9 cellular contexts compared by ENCODE assay signal in the genomic region with DNA sequence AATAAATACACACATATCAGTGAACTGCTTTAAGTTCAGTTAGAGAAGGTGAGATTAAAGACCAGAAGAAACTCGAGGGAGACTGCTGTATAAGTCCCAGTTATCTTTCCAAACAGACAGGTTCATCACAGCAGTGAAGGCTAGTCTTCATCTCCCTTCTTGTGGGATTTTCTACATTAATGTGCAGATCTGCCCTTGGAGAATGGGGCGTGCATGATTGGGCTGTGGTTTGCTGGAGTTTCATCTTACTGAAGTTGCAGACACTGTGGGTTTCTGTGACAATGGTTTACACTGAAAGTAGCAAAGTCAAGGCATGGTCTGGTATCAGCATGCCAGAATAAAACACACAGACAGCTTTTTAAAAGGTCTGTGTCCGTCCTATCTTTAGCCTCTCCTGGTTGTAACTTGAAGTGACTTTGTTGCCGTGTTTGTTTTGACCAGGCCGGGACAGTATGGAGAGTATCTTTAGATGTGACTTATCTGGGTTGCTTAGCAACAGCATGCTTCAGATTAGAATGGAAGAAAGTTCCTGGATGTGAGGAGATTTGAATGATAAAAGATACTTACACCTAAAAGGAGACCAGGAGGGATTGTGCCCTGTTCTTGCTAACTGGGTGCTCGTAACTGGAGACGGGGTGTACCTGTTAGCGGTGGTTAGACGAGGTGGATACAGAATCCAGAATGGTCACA. TPM values are rescaled to one million over a fixed set of nuclear protein-coding genes. Genes with fewer than 3 reads are reported as not detected.
DNase-seq lines count a peak whose midpoint lies in the region; ATAC-seq, FAIRE-seq and TF ChIP-seq lines count a peak whose summit lies in the region.
"Had no signal": no experiment of that assay in that cellular context is flagged by ENCODE, and none has a peak within 500 bp of the region (broad histone marks: within the 10 kb centered on the region; RNA-seq: fewer than 3 reads in every experiment).

No MANE protein-coding gene starts in this region.

- peak overlapping the region; percentile 75 to 98 (median 96) for H3K27ac Mint-ChIP-seq in brain

- no peaks in the 10 kb centered on the region for H3K9me3 ChIP-seq in A549
- H3K9me3 ChIP-seq in HUES64 (ENCODE audit: insufficient read depth, low read depth, low read length) = no peaks in the 10 kb centered on the region

- H3K36me3 ChIP-seq in HUES64 (ENCODE audit: insufficient read depth, low read length) = no peaks in the 10 kb centered on the region

- ATAC-seq in A549 = no peak

- in situ Hi-C loops in G401 (cut with HindIII; ENCODE audit: low sequenced_read_pairs) = no loop called here

- DNase-seq in A549 (ENCODE audit: low read depth in 1 of 2, low spot score in 1 of 2) = no peak
- peak; percentile 3 for DNase-seq in mesenteric fat pad (ENCODE audit: low spot score)
- no peak for DNase-seq in dermis blood vessel endothelial cell
- no peak for DNase-seq in G401 (ENCODE audit: low spot score)
- DNase-seq in NK-92 treated with Interleukin-12 subunit alpha and Interleukin-12 subunit beta, amount 100 ng/mL, for 24 hours (lab: John Stamatoyannopoulos, UW) = no peak
- no peak for DNase-seq in activated CD8-positive, alpha-beta memory T cell treated with anti-CD3 and anti-CD28 coated beads, Interleukin-2, amount 50 U/mL, for 4 hours

- FAIRE-seq in A549 (lab: Jason Lieb, UNC) = no peak

- WGBS in A549 (ENCODE audit: missing lambda C conversion rate) = 70% methylated on average over 9 of the region's 9 CpGs
- 55% methylated on average over 9 of the region's 9 CpGs for WGBS in HUES64

- POLR2A ChIA-PET in A549 (lab: Yijun Ruan, JAX) = no interaction called here

- no peak for TF ChIP-seq EP300 in A549 (IDR thresholded peaks at IDR 0.05)

- H3K36me3 Mint-ChIP-seq in brain = peaks cover 6% of the 10 kb centered on the region

- H3K4me3 Mint-ChIP-seq in brain = peak overlapping the region; percentile 92 to 98 (median 94)

- peaks cover 33% of the 10 kb centered on the region for H3K4me1 ChIP-seq in A549
- peaks cover 30% of the 10 kb centered on the region for H3K4me1 ChIP-seq in HUES64 (ENCODE audit: insufficient read depth, low read length)

- CTCF ChIA-PET in A549 (lab: Yijun Ruan, JAX) = interaction anchor here (0.7 kb wide), 1 partner anchor 11 kb away, joined by 3 read pairs; no protein-coding TSS in a partner anchor

- no peaks in the 10 kb centered on the region for H3K27me3 ChIP-seq in HUES64 (ENCODE audit: insufficient read depth, low read length)

- peak overlapping the region; percentile 99 for H3K4me2 ChIP-seq in A549

- no peak for TF ChIP-seq CTCF in A549 (IDR thresholded peaks at IDR 0.05)
- TF ChIP-seq CTCF in brain (conservative IDR thresholded peaks at IDR 0.05) = no peak

- no peak overlapping the region for H3K9ac ChIP-seq in HUES64 (ENCODE audit: low read depth, low read length)

- no peak for TF ChIP-seq RAD21 in A549 (conservative IDR thresholded peaks at IDR 0.05 in 1 of 2, IDR thresholded peaks at IDR 0.05 in 1 of 2)

- peaks cover 5% of the 10 kb centered on the region for H3K27me3 Mint-ChIP-seq in brain

- H3K27ac ChIP-seq in A549 (peak overlapping the region; percentile 99), HUES64 (ENCODE audit: low read depth, low read length) (no peak overlapping the region; the same call in 1 of the 2 replicates)

- H3K4me3 ChIP-seq in A549 (peak overlapping the region; percentile 100), HUES64 (ENCODE audit: low read length) (peak overlapping the region; percentile 99)

- no peak for TF ChIP-seq POLR2A in A549 (IDR thresholded peaks at IDR 0.05; ENCODE audit: low read length)

- peaks cover 61% of the 10 kb centered on the region for H3K4me1 Mint-ChIP-seq in brain

- no peaks in the 10 kb centered on the region for H3K9me3 Mint-ChIP-seq in brain

TF ChIP-seq in A549, 52 proteins besides CTCF, POLR2A, EP300 and RAD21:
- no peak for TF ChIP-seq CHD4 (IDR thresholded peaks at IDR 0.05; ENCODE audit: borderline replicate concordance)
TF ChIP-seq in A549: peak in this region for 0.

RNA-seq across cellular contexts. Expression of a gene that starts 16.1 kb away (rescaled TPM):
- polyA plus RNA-seq in A549 (2011; rRNA removed) (34.8 and 41.6 TPM in 2 replicates), A549 (2017; fragmentation: RNase III; extraction: RNeasy Plus Mini Kit Qiagen cat#74134 plus additional on column Dnase treatment) (42.5 to 45.3 TPM (median 43.9 TPM) in 3 replicates), brain (ENCODE audit: insufficient read depth, low read depth, low replicate concordance) (64.4 TPM)
- 24.3 and 40.9 TPM in 2 replicates for polyA plus RNA-seq in A549 (2012; cell fraction: cytosol; rRNA removed)
- 66.5 and 76.7 TPM in 2 replicates for polyA plus RNA-seq in A549 (2012; cell fraction: nucleus; rRNA removed)
- polyA minus RNA-seq in A549 (2011; rRNA and poly(A)+ RNA removed) = 21.4 and 25.6 TPM in 2 replicates
- 39.8 TPM for polyA plus RNA-seq in HUES64 (2013, experiment 1 of 2)
- polyA plus RNA-seq in HUES64 (2013, experiment 2 of 2) = 44.8 TPM
- total RNA-seq in mesenteric fat pad (39.1 TPM), dermis blood vessel endothelial cell (19.9 and 22.8 TPM in 2 replicates)
- total RNA-seq in G401 (2014; rRNA removed; shearing (Covaris generic)) = 5.2 and 35.3 TPM in 2 replicates

RNA-seq across cellular contexts. Expression of a gene that starts 16.2 kb away (rescaled TPM):
- 1.9 TPM in 2 replicates for polyA plus RNA-seq in A549 (2011; rRNA removed)
- polyA plus RNA-seq in A549 (2012; cell fraction: cytosol; rRNA removed) = 0.37 and 0.45 TPM in 2 replicates
- 0.32 and 0.37 TPM in 2 replicates for polyA plus RNA-seq in A549 (2012; cell fraction: nucleus; rRNA removed)
- polyA plus RNA-seq in A549 (2017; fragmentation: RNase III; extraction: RNeasy Plus Mini Kit Qiagen cat#74134 plus additional on column Dnase treatment) = 0.92 to 1.1 TPM (median 0.96 TPM) in 3 replicates
- 1.4 and 1.5 TPM in 2 replicates for polyA minus RNA-seq in A549 (2011; rRNA and poly(A)+ RNA removed)
- 1.7 TPM for polyA plus RNA-seq in HUES64 (2013, experiment 1 of 2)
- 1.5 TPM for polyA plus RNA-seq in HUES64 (2013, experiment 2 of 2)
- 0.78 TPM for polyA plus RNA-seq in brain (ENCODE audit: insufficient read depth, low read depth, low replicate concordance)
- 2.4 TPM for total RNA-seq in mesenteric fat pad
- total RNA-seq in dermis blood vessel endothelial cell = 2.4 and 3.7 TPM in 2 replicates
- 0.18 and 0.61 TPM in 2 replicates for total RNA-seq in G401 (2014; rRNA removed; shearing (Covaris generic))

RNA-seq across cellular contexts. Expression of a gene that starts 35.7 kb away (rescaled TPM):
- polyA plus RNA-seq in A549 (2011; rRNA removed) = not detected in 2 replicates
- polyA plus RNA-seq in A549 (2012; cell fraction: cytosol; rRNA removed) = not detected in 2 replicates
- not detected in 2 replicates for polyA plus RNA-seq in A549 (2012; cell fraction: nucleus; rRNA removed)
- not detected in 3 replicates for polyA plus RNA-seq in A549 (2017; fragmentation: RNase III; extraction: RNeasy Plus Mini Kit Qiagen cat#74134 plus additional on column Dnase treatment)
- polyA minus RNA-seq in A549 (2011; rRNA and poly(A)+ RNA removed) = not detected in 2 replicates
- polyA plus RNA-seq in HUES64 (2013, experiment 1 of 2) = not detected
- not detected for polyA plus RNA-seq in HUES64 (2013, experiment 2 of 2)
- not detected for polyA plus RNA-seq in brain (ENCODE audit: insufficient read depth, low read depth, low replicate concordance)
- total RNA-seq in mesenteric fat pad = not detected
- total RNA-seq in dermis blood vessel endothelial cell = not detected in 2 replicates
- not detected in 2 replicates for total RNA-seq in G401 (2014; rRNA removed; shearing (Covaris generic))
- total RNA-seq: activated CD8-positive, alpha-beta memory T cell treated with anti-CD3 and anti-CD28 coated beads for 36 hours had no signal

RNA-seq across cellular contexts. Expression of a gene that starts 41.3 kb away (rescaled TPM):
- polyA plus RNA-seq in A549 (2011; rRNA removed) = 23.6 and 35.0 TPM in 2 replicates
- polyA plus RNA-seq in A549 (2012; cell fraction: cytosol; rRNA removed) = 5.8 and 9.1 TPM in 2 replicates
- 3.3 and 6.2 TPM in 2 replicates for polyA plus RNA-seq in A549 (2012; cell fraction: nucleus; rRNA removed)
- 19.1 to 20.8 TPM (median 20.6 TPM) in 3 replicates for polyA plus RNA-seq in A549 (2017; fragmentation: RNase III; extraction: RNeasy Plus Mini Kit Qiagen cat#74134 plus additional on column Dnase treatment)
- polyA minus RNA-seq in A549 (2011; rRNA and poly(A)+ RNA removed) = 13.2 and 14.5 TPM in 2 replicates
- polyA plus RNA-seq in HUES64 (2013, experiment 1 of 2) = 11.1 TPM
- 17.8 TPM for polyA plus RNA-seq in HUES64 (2013, experiment 2 of 2)
- polyA plus RNA-seq in brain (ENCODE audit: insufficient read depth, low read depth, low replicate concordance) = 29.2 TPM
- total RNA-seq in mesenteric fat pad = 20.0 TPM
- total RNA-seq in dermis blood vessel endothelial cell = 12.1 and 17.3 TPM in 2 replicates
- total RNA-seq in G401 (2014; rRNA removed; shearing (Covaris generic)) = 15.6 and 24.5 TPM in 2 replicates

RNA-seq across cellular contexts. Expression of a gene that starts 58.5 kb away (rescaled TPM):
- polyA plus RNA-seq in A549 (2011; rRNA removed) (15.8 and 16.4 TPM in 2 replicates), A549 (2017; fragmentation: RNase III; extraction: RNeasy Plus Mini Kit Qiagen cat#74134 plus additional on column Dnase treatment) (9.1 to 10.4 TPM (median 9.5 TPM) in 3 replicates), brain (ENCODE audit: insufficient read depth, low read depth, low replicate concordance) (14.5 TPM)
- polyA plus RNA-seq in A549 (2012; cell fraction: cytosol; rRNA removed) = 10.6 and 12.8 TPM in 2 replicates
- polyA plus RNA-seq in A549 (2012; cell fraction: nucleus; rRNA removed) = 9.0 and 10.7 TPM in 2 replicates
- 9.8 and 11.7 TPM in 2 replicates for polyA minus RNA-seq in A549 (2011; rRNA and poly(A)+ RNA removed)
- polyA plus RNA-seq in HUES64 (2013, experiment 1 of 2) = 8.6 TPM
- polyA plus RNA-seq in HUES64 (2013, experiment 2 of 2) = 7.4 TPM
- total RNA-seq in mesenteric fat pad (7.6 TPM), dermis blood vessel endothelial cell (6.4 and 8.0 TPM in 2 replicates)
- total RNA-seq in G401 (2014; rRNA removed; shearing (Covaris generic)) = 20.0 and 26.6 TPM in 2 replicates
